In the genomic region with DNA sequence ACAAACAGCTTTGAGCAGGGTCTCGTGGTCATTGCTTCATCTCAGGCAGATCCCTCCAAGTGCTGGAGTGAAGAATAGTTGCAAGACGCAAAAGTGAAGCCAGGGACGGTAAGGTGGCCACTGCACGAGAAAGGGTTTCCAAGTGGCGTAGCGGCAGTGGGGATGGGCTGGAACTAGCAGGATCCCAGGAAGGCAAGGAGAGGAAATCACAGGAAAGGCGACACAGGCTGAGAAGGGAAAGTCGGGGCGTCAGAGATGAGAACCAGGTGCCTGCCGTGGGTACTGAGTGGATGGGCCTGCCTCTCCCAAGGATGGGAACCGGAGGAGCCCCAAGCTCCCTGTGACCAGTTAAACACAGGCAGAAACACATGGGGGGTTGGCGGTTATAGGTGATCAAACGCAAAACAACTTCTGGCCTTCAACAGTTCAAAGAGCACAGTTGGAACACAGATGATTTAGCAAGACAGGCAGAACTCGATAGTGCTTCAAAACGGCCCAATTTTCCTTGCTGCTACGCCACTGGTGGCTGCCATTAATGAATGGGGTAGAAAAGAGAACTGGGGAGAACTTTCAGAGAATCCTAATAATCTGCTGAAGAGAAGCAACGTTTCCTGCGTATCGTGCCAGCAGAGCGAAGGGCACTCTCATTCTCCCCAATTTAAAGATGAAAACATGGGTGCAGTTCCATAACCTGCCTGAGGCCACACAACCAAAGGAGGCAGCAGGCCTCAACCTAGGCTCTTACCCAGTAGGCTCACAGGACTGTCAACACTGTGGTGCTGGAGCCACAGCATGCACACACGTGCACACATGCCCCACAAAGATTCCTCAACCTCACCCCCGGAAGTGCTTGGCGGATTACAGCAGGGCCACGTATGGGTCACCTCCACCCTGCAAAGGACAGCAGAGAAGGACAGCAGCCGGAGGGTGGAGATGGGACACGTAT, we compare ENCODE assay signal across 1 cellular context.
TF ChIP-seq lines count a peak whose summit lies in the region.

No MANE protein-coding gene starts in this region.

TF ChIP-seq in HepG2, 621 proteins besides CTCF, POLR2A, EP300 and RAD21 (continued from another document and continues in another):
- TF ChIP-seq, protein P1, sequence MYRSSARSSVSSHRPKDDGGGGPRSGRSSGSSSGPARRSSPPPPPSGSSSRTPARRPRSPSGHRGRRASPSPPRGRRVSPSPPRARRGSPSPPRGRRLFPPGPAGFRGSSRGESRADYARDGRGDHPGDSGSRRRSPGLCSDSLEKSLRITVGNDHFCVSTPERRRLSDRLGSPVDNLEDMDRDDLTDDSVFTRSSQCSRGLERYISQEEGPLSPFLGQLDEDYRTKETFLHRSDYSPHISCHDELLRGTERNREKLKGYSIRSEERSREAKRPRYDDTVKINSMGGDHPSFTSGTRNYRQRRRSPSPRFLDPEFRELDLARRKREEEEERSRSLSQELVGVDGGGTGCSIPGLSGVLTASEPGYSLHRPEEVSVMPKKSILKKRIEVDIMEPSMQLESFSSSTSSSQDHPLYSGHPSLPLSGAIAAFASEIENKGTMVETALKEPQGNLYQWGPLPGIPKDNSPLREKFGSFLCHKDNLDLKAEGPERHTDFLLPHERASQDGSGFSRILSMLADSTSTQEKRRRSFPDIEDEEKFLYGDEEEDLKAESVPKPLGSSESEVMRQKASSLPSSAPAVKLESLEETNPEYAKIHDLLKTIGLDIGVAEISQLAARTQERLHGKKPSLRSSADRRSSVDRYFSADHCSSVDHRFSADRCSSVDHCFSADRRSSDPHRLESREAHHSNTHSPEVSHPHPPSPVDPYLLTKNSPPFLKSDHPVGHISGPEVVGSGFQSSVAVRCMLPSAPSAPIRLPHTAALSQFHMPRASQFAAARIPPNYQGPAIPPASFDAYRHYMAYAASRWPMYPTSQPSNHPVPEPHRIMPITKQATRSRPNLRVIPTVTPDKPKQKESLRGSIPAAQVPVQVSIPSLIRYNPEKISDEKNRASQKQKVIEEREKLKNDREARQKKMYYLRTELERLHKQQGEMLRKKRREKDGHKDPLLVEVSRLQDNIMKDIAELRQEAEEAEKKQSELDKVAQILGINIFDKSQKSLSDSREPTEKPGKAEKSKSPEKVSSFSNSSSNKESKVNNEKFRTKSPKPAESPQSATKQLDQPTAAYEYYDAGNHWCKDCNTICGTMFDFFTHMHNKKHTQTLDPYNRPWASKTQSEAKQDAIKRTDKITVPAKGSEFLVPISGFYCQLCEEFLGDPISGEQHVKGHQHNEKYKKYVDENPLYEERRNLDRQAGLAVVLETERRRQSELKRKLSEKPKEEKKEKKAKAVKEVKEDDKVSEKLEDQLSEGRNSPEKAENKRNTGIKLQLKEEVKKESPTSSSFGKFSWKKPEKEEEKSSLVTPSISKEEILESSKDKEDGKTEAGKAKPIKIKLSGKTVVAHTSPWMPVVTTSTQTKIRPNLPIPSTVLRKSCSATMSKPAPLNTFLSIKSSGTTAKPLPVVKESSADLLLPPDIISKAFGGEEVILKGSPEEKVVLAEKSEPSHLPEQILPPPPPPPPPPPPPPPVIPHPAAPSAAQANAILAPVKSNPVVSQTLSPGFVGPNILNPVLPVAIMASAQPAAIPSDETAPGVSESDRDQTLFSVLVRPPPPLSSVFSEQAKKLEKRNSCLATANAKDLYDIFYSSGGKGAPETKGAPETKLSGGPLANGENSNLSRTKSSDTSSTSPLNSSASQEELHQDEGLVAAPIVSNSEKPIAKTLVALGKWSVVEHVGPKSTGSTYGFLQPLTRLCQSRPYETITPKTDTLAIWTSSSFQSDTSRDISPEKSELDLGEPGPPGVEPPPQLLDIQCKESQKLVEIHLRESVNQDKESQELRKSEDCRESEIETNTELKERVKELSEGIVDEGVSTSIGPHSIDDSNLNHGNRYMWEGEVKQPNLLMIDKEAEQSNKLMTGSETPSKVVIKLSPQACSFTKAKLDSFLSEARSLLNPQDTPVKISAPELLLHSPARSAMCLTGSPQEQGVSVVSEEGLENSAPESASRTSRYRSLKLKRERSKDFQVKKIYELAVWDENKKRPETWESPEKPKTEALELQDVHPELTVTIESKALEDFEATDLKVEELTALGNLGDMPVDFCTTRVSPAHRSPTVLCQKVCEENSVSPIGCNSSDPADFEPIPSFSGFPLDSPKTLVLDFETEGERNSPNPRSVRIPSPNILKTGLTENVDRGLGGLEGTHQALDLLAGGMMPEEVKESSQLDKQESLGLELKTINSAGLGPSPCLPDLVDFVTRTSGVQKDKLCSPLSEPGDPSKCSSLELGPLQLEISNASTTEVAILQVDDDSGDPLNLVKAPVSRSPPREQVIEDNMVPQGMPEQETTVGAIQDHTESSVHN (CRISPR knock-in tag; IDR thresholded peaks at IDR 0.05) = no peak
- TF ChIP-seq ATAD3A (CRISPR knock-in tag; IDR thresholded peaks at IDR 0.05) (no peak), ZNF839 (CRISPR knock-in tag; IDR thresholded peaks at IDR 0.05; ENCODE audit: borderline replicate concordance) (no peak), ZNF143 (CRISPR knock-in tag; IDR thresholded peaks at IDR 0.05) (no peak), MEIS2 (CRISPR knock-in tag; IDR thresholded peaks at IDR 0.05) (no peak; the same call in 1 of the 2 replicates), SMAD1 (CRISPR knock-in tag; IDR thresholded peaks at IDR 0.05; ENCODE audit: borderline replicate concordance, low read depth) (no peak), SSRP1 (CRISPR knock-in tag; IDR thresholded peaks at IDR 0.05) (no peak), ZNF136 (CRISPR knock-in tag; IDR thresholded peaks at IDR 0.05; ENCODE audit: low read depth) (no peak), SRSF1 (optimal IDR thresholded peaks at IDR 0.05; ENCODE audit: low read depth, low read length) (no peak), ZNF75D (CRISPR knock-in tag; IDR thresholded peaks at IDR 0.05; ENCODE audit: borderline replicate concordance) (no peak), ZIK1 (CRISPR knock-in tag; IDR thresholded peaks at IDR 0.05; ENCODE audit: borderline replicate concordance, low read depth) (no peak), TCF12 (IDR thresholded peaks at IDR 0.05) (no peak), TCF12 (CRISPR knock-in tag; IDR thresholded peaks at IDR 0.05) (0 out of 2 replicates have a peak, but pooled peaks have one; percentile 66), CCDC6 (CRISPR knock-in tag; IDR thresholded peaks at IDR 0.05) (no peak), XRCC5 (optimal IDR thresholded peaks at IDR 0.05; ENCODE audit: low read length) (no peak), NR2F6 (IDR thresholded peaks at IDR 0.05) (no peak), NR2F6 (CRISPR knock-in tag; IDR thresholded peaks at IDR 0.05) (peak; percentile 30; the same call in 1 of the 2 replicates), FOXC1 (CRISPR knock-in tag; IDR thresholded peaks at IDR 0.05; ENCODE audit: borderline replicate concordance) (no peak), KDM5A (IDR thresholded peaks at IDR 0.05; ENCODE audit: borderline replicate concordance, low read length) (no peak), CAMTA2 (CRISPR knock-in tag; IDR thresholded peaks at IDR 0.05; ENCODE audit: borderline replicate concordance) (0 out of 2 replicates have a peak, but pooled peaks have one; percentile 63), TEAD2 (CRISPR knock-in tag; IDR thresholded peaks at IDR 0.05) (no peak), ZNF883 (CRISPR knock-in tag; IDR thresholded peaks at IDR 0.05; ENCODE audit: not compliant biosample characterization) (peak; percentile 17), HOXA3 (CRISPR knock-in tag; IDR thresholded peaks at IDR 0.05) (peak; percentile 67; the same call in 1 of the 2 replicates), ZBTB38 (CRISPR knock-in tag; IDR thresholded peaks at IDR 0.05) (peak; percentile 71), SMYD3 (CRISPR knock-in tag; IDR thresholded peaks at IDR 0.05) (no peak), ZKSCAN8 (CRISPR knock-in tag; IDR thresholded peaks at IDR 0.05; ENCODE audit: borderline replicate concordance) (no peak), ZNF232 (CRISPR knock-in tag; IDR thresholded peaks at IDR 0.05; ENCODE audit: borderline replicate concordance) (no peak), SNRNP70 (IDR thresholded peaks at IDR 0.05; ENCODE audit: low read depth, low read length) (no peak), KLF16 (CRISPR knock-in tag; IDR thresholded peaks at IDR 0.05) (no peak)
- TF ChIP-seq, protein P2, sequence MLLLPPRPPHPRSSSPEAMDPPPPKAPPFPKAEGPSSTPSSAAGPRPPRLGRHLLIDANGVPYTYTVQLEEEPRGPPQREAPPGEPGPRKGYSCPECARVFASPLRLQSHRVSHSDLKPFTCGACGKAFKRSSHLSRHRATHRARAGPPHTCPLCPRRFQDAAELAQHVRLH (CRISPR knock-in tag; IDR thresholded peaks at IDR 0.05; ENCODE audit: borderline replicate concordance, low read depth) = no peak
- TF ChIP-seq, protein P3, sequence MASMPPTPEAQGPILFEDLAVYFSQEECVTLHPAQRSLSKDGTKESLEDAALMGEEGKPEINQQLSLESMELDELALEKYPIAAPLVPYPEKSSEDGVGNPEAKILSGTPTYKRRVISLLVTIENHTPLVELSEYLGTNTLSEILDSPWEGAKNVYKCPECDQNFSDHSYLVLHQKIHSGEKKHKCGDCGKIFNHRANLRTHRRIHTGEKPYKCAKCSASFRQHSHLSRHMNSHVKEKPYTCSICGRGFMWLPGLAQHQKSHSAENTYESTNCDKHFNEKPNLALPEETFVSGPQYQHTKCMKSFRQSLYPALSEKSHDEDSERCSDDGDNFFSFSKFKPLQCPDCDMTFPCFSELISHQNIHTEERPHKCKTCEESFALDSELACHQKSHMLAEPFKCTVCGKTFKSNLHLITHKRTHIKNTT (CRISPR knock-in tag; IDR thresholded peaks at IDR 0.05) = no peak
- TF ChIP-seq, protein P4, sequence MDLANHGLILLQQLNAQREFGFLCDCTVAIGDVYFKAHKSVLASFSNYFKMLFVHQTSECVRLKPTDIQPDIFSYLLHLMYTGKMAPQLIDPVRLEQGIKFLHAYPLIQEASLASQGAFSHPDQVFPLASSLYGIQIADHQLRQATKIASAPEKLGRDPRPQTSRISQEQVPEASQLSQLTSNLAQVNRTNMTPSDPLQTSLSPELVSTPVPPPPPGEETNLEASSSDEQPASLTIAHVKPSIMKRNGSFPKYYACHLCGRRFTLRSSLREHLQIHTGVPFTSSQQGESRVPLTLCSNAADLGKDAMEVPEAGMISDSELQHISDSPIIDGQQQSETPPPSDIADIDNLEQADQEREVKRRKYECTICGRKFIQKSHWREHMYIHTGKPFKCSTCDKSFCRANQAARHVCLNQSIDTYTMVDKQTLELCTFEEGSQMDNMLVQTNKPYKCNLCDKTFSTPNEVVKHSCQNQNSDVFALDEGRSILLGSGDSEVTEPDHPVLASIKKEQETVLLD (CRISPR knock-in tag; IDR thresholded peaks at IDR 0.05; ENCODE audit: low read depth) = no peak
- TF ChIP-seq, protein P5, sequence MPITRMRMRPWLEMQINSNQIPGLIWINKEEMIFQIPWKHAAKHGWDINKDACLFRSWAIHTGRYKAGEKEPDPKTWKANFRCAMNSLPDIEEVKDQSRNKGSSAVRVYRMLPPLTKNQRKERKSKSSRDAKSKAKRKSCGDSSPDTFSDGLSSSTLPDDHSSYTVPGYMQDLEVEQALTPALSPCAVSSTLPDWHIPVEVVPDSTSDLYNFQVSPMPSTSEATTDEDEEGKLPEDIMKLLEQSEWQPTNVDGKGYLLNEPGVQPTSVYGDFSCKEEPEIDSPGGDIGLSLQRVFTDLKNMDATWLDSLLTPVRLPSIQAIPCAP (CRISPR knock-in tag; IDR thresholded peaks at IDR 0.05; ENCODE audit: low read depth) = no peak
- TF ChIP-seq, protein P6, sequence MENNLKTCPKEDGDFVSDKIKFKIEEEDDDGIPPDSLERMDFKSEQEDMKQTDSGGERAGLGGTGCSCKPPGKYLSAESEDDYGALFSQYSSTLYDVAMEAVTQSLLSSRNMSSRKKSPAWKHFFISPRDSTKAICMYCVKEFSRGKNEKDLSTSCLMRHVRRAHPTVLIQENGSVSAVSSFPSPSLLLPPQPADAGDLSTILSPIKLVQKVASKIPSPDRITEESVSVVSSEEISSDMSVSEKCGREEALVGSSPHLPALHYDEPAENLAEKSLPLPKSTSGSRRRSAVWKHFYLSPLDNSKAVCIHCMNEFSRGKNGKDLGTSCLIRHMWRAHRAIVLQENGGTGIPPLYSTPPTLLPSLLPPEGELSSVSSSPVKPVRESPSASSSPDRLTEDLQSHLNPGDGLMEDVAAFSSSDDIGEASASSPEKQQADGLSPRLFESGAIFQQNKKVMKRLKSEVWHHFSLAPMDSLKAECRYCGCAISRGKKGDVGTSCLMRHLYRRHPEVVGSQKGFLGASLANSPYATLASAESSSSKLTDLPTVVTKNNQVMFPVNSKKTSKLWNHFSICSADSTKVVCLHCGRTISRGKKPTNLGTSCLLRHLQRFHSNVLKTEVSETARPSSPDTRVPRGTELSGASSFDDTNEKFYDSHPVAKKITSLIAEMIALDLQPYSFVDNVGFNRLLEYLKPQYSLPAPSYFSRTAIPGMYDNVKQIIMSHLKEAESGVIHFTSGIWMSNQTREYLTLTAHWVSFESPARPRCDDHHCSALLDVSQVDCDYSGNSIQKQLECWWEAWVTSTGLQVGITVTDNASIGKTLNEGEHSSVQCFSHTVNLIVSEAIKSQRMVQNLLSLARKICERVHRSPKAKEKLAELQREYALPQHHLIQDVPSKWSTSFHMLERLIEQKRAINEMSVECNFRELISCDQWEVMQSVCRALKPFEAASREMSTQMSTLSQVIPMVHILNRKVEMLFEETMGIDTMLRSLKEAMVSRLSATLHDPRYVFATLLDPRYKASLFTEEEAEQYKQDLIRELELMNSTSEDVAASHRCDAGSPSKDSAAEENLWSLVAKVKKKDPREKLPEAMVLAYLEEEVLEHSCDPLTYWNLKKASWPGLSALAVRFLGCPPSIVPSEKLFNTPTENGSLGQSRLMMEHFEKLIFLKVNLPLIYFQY (CRISPR knock-in tag; IDR thresholded peaks at IDR 0.05; ENCODE audit: borderline replicate concordance) = no peak
- TF ChIP-seq, protein P7, sequence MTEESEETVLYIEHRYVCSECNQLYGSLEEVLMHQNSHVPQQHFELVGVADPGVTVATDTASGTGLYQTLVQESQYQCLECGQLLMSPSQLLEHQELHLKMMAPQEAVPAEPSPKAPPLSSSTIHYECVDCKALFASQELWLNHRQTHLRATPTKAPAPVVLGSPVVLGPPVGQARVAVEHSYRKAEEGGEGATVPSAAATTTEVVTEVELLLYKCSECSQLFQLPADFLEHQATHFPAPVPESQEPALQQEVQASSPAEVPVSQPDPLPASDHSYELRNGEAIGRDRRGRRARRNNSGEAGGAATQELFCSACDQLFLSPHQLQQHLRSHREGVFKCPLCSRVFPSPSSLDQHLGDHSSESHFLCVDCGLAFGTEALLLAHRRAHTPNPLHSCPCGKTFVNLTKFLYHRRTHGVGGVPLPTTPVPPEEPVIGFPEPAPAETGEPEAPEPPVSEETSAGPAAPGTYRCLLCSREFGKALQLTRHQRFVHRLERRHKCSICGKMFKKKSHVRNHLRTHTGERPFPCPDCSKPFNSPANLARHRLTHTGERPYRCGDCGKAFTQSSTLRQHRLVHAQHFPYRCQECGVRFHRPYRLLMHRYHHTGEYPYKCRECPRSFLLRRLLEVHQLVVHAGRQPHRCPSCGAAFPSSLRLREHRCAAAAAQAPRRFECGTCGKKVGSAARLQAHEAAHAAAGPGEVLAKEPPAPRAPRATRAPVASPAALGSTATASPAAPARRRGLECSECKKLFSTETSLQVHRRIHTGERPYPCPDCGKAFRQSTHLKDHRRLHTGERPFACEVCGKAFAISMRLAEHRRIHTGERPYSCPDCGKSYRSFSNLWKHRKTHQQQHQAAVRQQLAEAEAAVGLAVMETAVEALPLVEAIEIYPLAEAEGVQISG (CRISPR knock-in tag; IDR thresholded peaks at IDR 0.05) = no peak
